In genomic region chr5:64166201-64166959, GRCh38 we compare ENCODE assay signal across 8 cellular contexts. TPM values are rescaled to one million over a fixed set of nuclear protein-coding genes. Genes with fewer than 3 reads are reported as not detected.
DNase-seq lines count a peak whose midpoint lies in the region; ATAC-seq and TF ChIP-seq lines count a peak whose summit lies in the region.

No MANE protein-coding gene starts in this region.

- peak overlapping the region; percentile 89 for H3K4me3 Mint-ChIP-seq in nephron progenitor cell

- H3K79me2 ChIP-seq in Karpas-422 (ENCODE audit: low read length) = no peaks in the 10 kb centered on the region

- peak overlapping the region; percentile 5; the same call in 1 of the 2 replicates for H2AFZ ChIP-seq in Karpas-422 (ENCODE audit: low read length)

- peaks cover 44% of the 10 kb centered on the region for H3K27me3 Mint-ChIP-seq in nephron progenitor cell (ENCODE audit: low read depth, poor library complexity)

- no peak for TF ChIP-seq CTCF in esophagus squamous epithelium (IDR thresholded peaks at IDR 0.05)
- no peak for TF ChIP-seq CTCF in nephron progenitor cell (IDR thresholded peaks at IDR 0.05)

- H3K27ac ChIP-seq in Karpas-422 (ENCODE audit: low read length) (no peak overlapping the region), esophagus squamous epithelium (peak overlapping the region; percentile 74 to 88 (median 81))

- H3K36me3 ChIP-seq in Karpas-422 (ENCODE audit: insufficient read depth, low read length) (no peaks in the 10 kb centered on the region), esophagus squamous epithelium (no peaks in the 10 kb centered on the region)

- 17 to 23% methylated on average over 9 to 14 of the region's 23 CpGs for WGBS in esophagus squamous epithelium, 2 donors

- ATAC-seq in GM19395 (IDR thresholded peaks at IDR 0.05; ENCODE audit: unreplicated experiment) = no peak
- no peak for ATAC-seq in GM21723 (IDR thresholded peaks at IDR 0.05; ENCODE audit: unreplicated experiment)

- no peaks in the 10 kb centered on the region for H3K9me3 ChIP-seq in Karpas-422 (ENCODE audit: low read length)
- H3K9me3 ChIP-seq in esophagus squamous epithelium = no peaks in the 10 kb centered on the region

- H3K4me1 Mint-ChIP-seq in nephron progenitor cell = peaks cover 12% of the 10 kb centered on the region

- no peaks in the 10 kb centered on the region for H3K36me3 Mint-ChIP-seq in nephron progenitor cell (ENCODE audit: low read depth)

- H3K27me3 ChIP-seq in Karpas-422 (ENCODE audit: low read length) = no peaks in the 10 kb centered on the region
- H3K27me3 ChIP-seq in esophagus squamous epithelium = peaks cover 0 to 9% (median 0%) of the 10 kb centered on the region in 4 donors

- peak overlapping the region; percentile 30 for H3K9ac ChIP-seq in Karpas-422 (ENCODE audit: low read length)

- intact Hi-C loops in esophagus squamous epithelium (cut with DNase I) = no loop called here

- H4K20me1 ChIP-seq in Karpas-422 (ENCODE audit: insufficient read depth, low read depth, low read length) = no peaks in the 10 kb centered on the region

- peaks cover 13% of the 10 kb centered on the region for H3K4me1 ChIP-seq in Karpas-422 (ENCODE audit: low read length)
- peaks cover 0 to 45% (median 0%) of the 10 kb centered on the region in 3 donors for H3K4me1 ChIP-seq in esophagus squamous epithelium

- H3K4me3 ChIP-seq in Karpas-422 (ENCODE audit: low read length) = peak overlapping the region; percentile 58
- peak overlapping the region; percentile 65 to 85 (median 75) for H3K4me3 ChIP-seq in esophagus squamous epithelium

- no peaks in the 10 kb centered on the region for H3K9me3 Mint-ChIP-seq in nephron progenitor cell

- no peaks in the 10 kb centered on the region for H3K9me2 ChIP-seq in Karpas-422 (replicated peaks; ENCODE audit: insufficient read depth, low read length)

- H3K27ac Mint-ChIP-seq in nephron progenitor cell = no peak overlapping the region

- DNase-seq in COLO668 (lab: John Stamatoyannopoulos, UW; ENCODE audit: unreplicated experiment) (peak; percentile 11), Karpas-422 (no peak), esophagus squamous epithelium (lab: John Stamatoyannopoulos, UW) (no peak), nephron progenitor cell (no peak), mucosa of gallbladder (ENCODE audit: low spot score) (no peak)
- no peak for DNase-seq in effector CD4-positive, alpha-beta T cell

- no peak for TF ChIP-seq POLR2A in esophagus squamous epithelium (IDR thresholded peaks at IDR 0.05)

- H3K4me2 ChIP-seq in Karpas-422 (ENCODE audit: low read depth, low read length, poor library complexity, severe bottlenecking) = peak overlapping the region; percentile 54

RNA-seq across cellular contexts. Expression of gene RNF180, which starts 0.7 kb away (rescaled TPM):
- total RNA-seq in Karpas-422 (2014; rRNA removed; shearing (Covaris generic); ENCODE audit: low replicate concordance) = 0.29 and 0.30 TPM in 2 replicates
- total RNA-seq in esophagus squamous epithelium (1 to 10 TPM; 2.1 to 9.5 (median 3.3) TPM), mucosa of gallbladder (14.8 TPM)
